9 cellular contexts compared by ENCODE assay signal in the genomic region with DNA sequence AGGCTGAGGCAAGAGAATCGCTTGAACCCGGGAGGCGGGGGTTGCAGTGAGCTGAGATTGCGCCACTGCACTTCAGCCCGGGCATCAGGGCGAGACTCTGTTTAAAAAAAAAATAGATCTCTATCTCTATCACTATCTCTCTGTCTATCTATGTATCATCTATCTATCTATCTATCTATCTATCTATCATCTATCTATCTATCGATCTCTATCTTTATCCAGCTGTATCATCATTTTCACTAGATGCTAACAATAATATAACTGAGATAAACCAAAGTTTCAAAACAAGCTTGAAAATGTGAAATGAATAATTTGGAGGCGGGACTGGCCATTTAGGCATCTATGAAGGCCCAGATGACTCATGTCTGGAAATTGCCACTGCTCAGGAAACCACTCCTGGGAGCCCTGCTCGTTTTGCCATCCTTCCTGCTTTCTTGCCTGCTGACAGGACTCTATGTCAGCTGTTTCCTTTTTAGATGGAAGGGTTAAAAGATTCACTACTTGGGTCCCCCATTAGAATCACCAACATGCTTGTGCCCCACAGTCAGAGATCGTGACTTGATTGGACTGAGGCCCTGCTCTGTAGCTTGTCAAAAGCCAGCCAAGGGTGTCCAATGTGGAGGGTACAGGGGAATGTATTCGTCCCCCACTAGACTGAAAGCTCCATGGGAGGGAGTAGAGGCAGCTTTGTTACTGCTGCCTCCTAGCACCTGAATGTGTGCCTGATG.
DNase-seq lines count a peak whose midpoint lies in the region; ATAC-seq, FAIRE-seq and TF ChIP-seq lines count a peak whose summit lies in the region.
"Had no signal": no experiment of that assay in that cellular context is flagged by ENCODE, and none has a peak within 500 bp of the region (broad histone marks: within the 10 kb centered on the region; RNA-seq: fewer than 3 reads in every experiment).

No MANE protein-coding gene starts in this region.

- CTCF ChIA-PET in A673 (lab: Charles Lee) = interaction anchor here (0.6 kb wide), 1 partner anchor 1541 kb away, joined by 3 read pairs; no protein-coding TSS in a partner anchor
- CTCF ChIA-PET in activated CD8-positive, alpha-beta T cell treated with anti-CD3 and anti-CD28 coated beads for 36 hours (lab: Charles Lee) = interaction anchor here (1.2 to 1.5 kb wide), 2 partner anchors 17 to 130 kb away, joined by 3 to 4 read pairs; no protein-coding TSS in a partner anchor

- H3K9me3 Mint-ChIP-seq in activated CD8-positive, alpha-beta T cell treated with anti-CD3 and anti-CD28 coated beads for 36 hours = peaks cover 2% of the 10 kb centered on the region

- peaks cover 48% of the 10 kb centered on the region for H3K79me2 ChIP-seq in keratinocyte (ENCODE audit: control insufficient read depth, insufficient read depth, low read length)

- H3K9ac ChIP-seq in keratinocyte (ENCODE audit: control insufficient read depth, extremely low read depth, insufficient read depth, low read length) = no peak overlapping the region

- H3K27ac Mint-ChIP-seq in activated CD8-positive, alpha-beta T cell treated with anti-CD3 and anti-CD28 coated beads for 36 hours = peak overlapping the region; percentile 90

- peak overlapping the region; percentile 50 for H3K4me3 Mint-ChIP-seq in activated CD8-positive, alpha-beta T cell treated with anti-CD3 and anti-CD28 coated beads for 36 hours

- peak overlapping the region; percentile 60 for H3K4me2 ChIP-seq in keratinocyte (ENCODE audit: control insufficient read depth, extremely low read depth, insufficient read depth, low read depth, low read length)

- POLR2A ChIA-PET in A673 (lab: Charles Lee; ENCODE audit: low non-redundant PET) = no interaction called here
- POLR2A ChIA-PET in activated CD8-positive, alpha-beta T cell treated with anti-CD3 and anti-CD28 coated beads for 36 hours (lab: Charles Lee) = interaction anchor here (0.7 kb wide), 1 partner anchor 8 kb away, joined by 3 read pairs; no protein-coding TSS in a partner anchor

- H3K4me3 ChIP-seq in A673 (ENCODE audit: low read depth, low read length, poor library complexity, severe bottlenecking) (no peak overlapping the region), keratinocyte (ENCODE audit: control insufficient read depth in 2 of 3, extremely low read depth in 1 of 3, insufficient read depth in 2 of 3, low read depth in 1 of 3, low read length in 3 of 3) (no peak overlapping the region)

- H3K4me1 ChIP-seq in A673 (ENCODE audit: insufficient read depth, low read length, poor library complexity, severe bottlenecking) = peaks cover 60% of the 10 kb centered on the region
- H3K4me1 ChIP-seq in keratinocyte (ENCODE audit: control insufficient read depth, extremely low read depth, insufficient read depth, low read length) = peaks cover 63% of the 10 kb centered on the region

- dilution Hi-C loops in keratinocyte (cut with MboI; ENCODE audit: extremely low pct_ligation_motif_present, low sequenced_read_pairs) = no loop called here

- no peaks in the 10 kb centered on the region for H3K36me3 ChIP-seq in A673 (ENCODE audit: insufficient read depth, low read length, poor library complexity, severe bottlenecking)
- H3K36me3 ChIP-seq in keratinocyte (ENCODE audit: control insufficient read depth in 2 of 2, extremely low read depth in 1 of 2, insufficient read depth in 2 of 2, low read length in 2 of 2) = no peaks in the 10 kb centered on the region

- no peaks in the 10 kb centered on the region for H3K9me1 ChIP-seq in keratinocyte (ENCODE audit: control insufficient read depth, extremely low read depth, insufficient read depth, low read length)

- H3K9me3 ChIP-seq in A673 (ENCODE audit: low read depth, low read length, poor library complexity, severe bottlenecking) (no peaks in the 10 kb centered on the region), keratinocyte (ENCODE audit: control insufficient read depth, low read depth, low read length) (no peaks in the 10 kb centered on the region)

- no peaks in the 10 kb centered on the region for H4K20me1 ChIP-seq in keratinocyte (ENCODE audit: control insufficient read depth, extremely low read depth, insufficient read depth, low read length)

- intact Hi-C loops in A673 (cut with micrococcal nuclease; ENCODE audit: unreplicated experiment) = loop anchor here (10.0 kb wide), 1 partner anchor 242 kb away; no protein-coding TSS in a partner anchor
- intact Hi-C loops in activated CD8-positive, alpha-beta T cell treated with anti-CD3 and anti-CD28 coated beads for 36 hours (cut with micrococcal nuclease) = loop anchor here (10.0 kb wide), 1 partner anchor 118 kb away; no protein-coding TSS in a partner anchor

- peak; percentile 58 for FAIRE-seq in H54 (lab: Jason Lieb, UNC)
- FAIRE-seq in keratinocyte (lab: Jason Lieb, UNC) = peak; percentile 87

- no TSS peak for BruUV-seq in A673 (replicated peaks; lab: Mats Ljungman, UMichigan)

- no peak for ATAC-seq in activated CD8-positive, alpha-beta T cell treated with anti-CD3 and anti-CD28 coated beads for 36 hours
- ATAC-seq in HG03442 (IDR thresholded peaks at IDR 0.05; ENCODE audit: unreplicated experiment) (no peak), GM18870 (IDR thresholded peaks at IDR 0.05; ENCODE audit: unreplicated experiment) (no peak), GM18519 (IDR thresholded peaks at IDR 0.05; ENCODE audit: low FRiP score, unreplicated experiment) (no peak)

- peak overlapping the region; percentile 53 for H3K27ac ChIP-seq in A673 (ENCODE audit: low read depth, low read length, poor library complexity, severe bottlenecking)
- peak overlapping the region; percentile 34 for H3K27ac ChIP-seq in keratinocyte (ENCODE audit: control insufficient read depth, insufficient read depth, low read length)

- TF ChIP-seq CTCF in A673 (conservative IDR thresholded peaks at IDR 0.05; ENCODE audit: low read depth, low read length) = no peak
- TF ChIP-seq CTCF in activated CD8-positive, alpha-beta T cell treated with anti-CD3 and anti-CD28 coated beads for 36 hours (IDR thresholded peaks at IDR 0.05) = no peak
- TF ChIP-seq CTCF in keratinocyte (optimal IDR thresholded peaks at IDR 0.05 in 1 of 3, IDR thresholded peaks at IDR 0.05 in 1 of 3, conservative IDR thresholded peaks at IDR 0.05 in 1 of 3; ENCODE audit: extremely low read depth in 1 of 3, insufficient read depth in 2 of 3, low read length in 3 of 3) = no peak

- no peaks in the 10 kb centered on the region for H3K27me3 Mint-ChIP-seq in activated CD8-positive, alpha-beta T cell treated with anti-CD3 and anti-CD28 coated beads for 36 hours

- no peak overlapping the region for H2AFZ ChIP-seq in keratinocyte (ENCODE audit: control insufficient read depth, low read length)

- peaks cover 72% of the 10 kb centered on the region for H3K4me1 Mint-ChIP-seq in activated CD8-positive, alpha-beta T cell treated with anti-CD3 and anti-CD28 coated beads for 36 hours (ENCODE audit: low read depth)

- H3K27me3 ChIP-seq in A673 (replicated peaks; ENCODE audit: insufficient read depth, low read depth, low read length, poor library complexity) (no peaks in the 10 kb centered on the region), keratinocyte (ENCODE audit: control insufficient read depth, extremely low read depth, insufficient read depth, low read length) (no peaks in the 10 kb centered on the region)

- no peak for TF ChIP-seq POLR2A in H54 (IDR thresholded peaks at IDR 0.05; ENCODE audit: low read depth, low read length)

- H3K36me3 Mint-ChIP-seq in activated CD8-positive, alpha-beta T cell treated with anti-CD3 and anti-CD28 coated beads for 36 hours (ENCODE audit: low read depth) = peaks cover 26% of the 10 kb centered on the region

- DNase-seq in A673 (ENCODE audit: low spot score) (peak; percentile 84), H54 (ENCODE audit: insufficient read length, low spot score) (peak; percentile 49), keratinocyte (ENCODE audit: low read depth, low spot score) (no peak), NCI-H187 (lab: John Stamatoyannopoulos, UW) (no peak)
- DNase-seq in activated CD8-positive, alpha-beta T cell treated with anti-CD3 and anti-CD28 coated beads for 36 hours = no peak
- DNase-seq: NCI-H526 treated with DMSO at 0.1 percent for 48 hours had no signal

Comparison
In these comparisons a context has a peak if more than half of its experiments do, and no peak if none do; other contexts are left out.
1. DNase-seq: peak in A673 (single experiment) and H54 (single experiment); none in activated CD8-positive, alpha-beta T cell treated with anti-CD3 and anti-CD28 coated beads for 36 hours (single experiment), keratinocyte (single experiment) and NCI-H187 (0 of 2).